ENCODE assay signal across 12 cellular contexts in the genomic region with DNA sequence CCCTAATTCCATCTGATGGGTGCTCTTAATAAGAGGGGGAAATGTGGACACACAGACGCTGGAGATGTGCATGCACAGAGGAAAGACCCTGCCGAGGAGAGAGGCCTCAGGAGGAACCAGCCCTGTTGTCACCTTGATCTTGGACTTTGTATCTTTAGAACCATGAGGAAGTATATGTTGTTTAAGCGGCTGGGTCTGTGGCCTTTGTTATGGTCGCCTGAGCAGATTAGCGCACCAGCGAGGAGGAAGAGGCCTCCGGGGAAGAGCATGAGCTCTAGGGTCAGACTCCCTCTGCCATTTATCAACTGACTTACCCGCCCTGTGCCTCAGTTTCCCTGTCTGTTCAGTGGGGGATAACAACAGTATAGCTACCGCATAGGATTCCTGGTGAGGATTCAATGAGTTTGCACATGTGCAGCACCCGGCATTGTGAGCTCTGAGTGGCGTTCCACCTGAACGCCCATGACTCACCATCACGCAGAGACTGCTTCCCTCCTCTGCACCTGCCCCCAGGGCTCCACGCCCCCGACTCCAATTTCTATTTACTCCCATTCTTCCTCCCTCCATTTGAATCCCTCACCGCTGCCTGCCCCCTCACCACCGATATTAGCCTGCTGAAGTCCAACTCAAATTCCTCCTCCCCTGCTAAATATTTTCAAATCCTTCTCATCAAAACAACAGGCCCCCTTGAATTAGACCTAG.
DNase-seq lines count a peak whose midpoint lies in the region; FAIRE-seq and TF ChIP-seq lines count a peak whose summit lies in the region.
"Had no signal": no experiment of that assay in that cellular context is flagged by ENCODE, and none has a peak within 500 bp of the region (broad histone marks: within the 10 kb centered on the region; RNA-seq: fewer than 3 reads in every experiment).

No MANE protein-coding gene starts in this region.

- H3K9ac ChIP-seq in Karpas-422 (ENCODE audit: low read length), result no peak overlapping the region; the same call in 1 of the 2 replicates

- H3K4me3 ChIP-seq in Karpas-422 (ENCODE audit: low read length) (no peak overlapping the region), small intestine (ENCODE audit: low read depth in 1 of 2, low read length in 2 of 2) (no peak overlapping the region), esophagus squamous epithelium (no peak overlapping the region)
- H3K4me3 ChIP-seq: sigmoid colon had no signal

- TF ChIP-seq POLR2A in GM12891 (IDR thresholded peaks at IDR 0.05; ENCODE audit: low read depth, low read length) (no peak), esophagus squamous epithelium (IDR thresholded peaks at IDR 0.05) (no peak)

- H3K4me3 Mint-ChIP-seq in endothelial cell (ENCODE audit: unreplicated experiment), result peak overlapping the region; percentile 19
- H3K4me3 Mint-ChIP-seq: activated CD8-positive, alpha-beta memory T cell treated with anti-CD3 and anti-CD28 coated beads, Interleukin-2, amount 10 ng/mL, durations not matched to agents 7 days and 5 days had no signal

- DNase-seq in Karpas-422 (no peak), NCI-H526 treated with DMSO at 0.1 percent for 48 hours (lab: John Stamatoyannopoulos, UW) (peak; percentile 27), endothelial cell (ENCODE audit: low spot score) (no peak), small intestine (peak; percentile 77), germinal center (ENCODE audit: low spot score) (no peak), GM12891 (ENCODE audit: insufficient read length, low spot score) (no peak), esophagus squamous epithelium (lab: John Stamatoyannopoulos, UW) (no peak)
- DNase-seq: activated CD8-positive, alpha-beta memory T cell treated with anti-CD3 and anti-CD28 coated beads, Interleukin-2, amount 10 ng/mL, durations not matched to agents 7 days and 5 days; effector CD4-positive, alpha-beta T cell; hippocampal formation; sigmoid colon had no signal

- no peaks in the 10 kb centered on the region for H3K9me3 Mint-ChIP-seq in endothelial cell (ENCODE audit: unreplicated experiment)

- no peak overlapping the region for H2AFZ ChIP-seq in Karpas-422 (ENCODE audit: low read length)

- H3K36me3 ChIP-seq in Karpas-422 (ENCODE audit: insufficient read depth, low read length) (no peaks in the 10 kb centered on the region), small intestine (ENCODE audit: control insufficient read depth in 2 of 2, insufficient read depth in 2 of 2, low read length in 2 of 2) (no peaks in the 10 kb centered on the region), esophagus squamous epithelium (no peaks in the 10 kb centered on the region)
- H3K36me3 ChIP-seq: sigmoid colon had no signal

- H3K27me3 Mint-ChIP-seq in endothelial cell (ENCODE audit: unreplicated experiment), result peaks cover 3% of the 10 kb centered on the region

- H4K20me1 ChIP-seq in Karpas-422 (ENCODE audit: insufficient read depth, low read depth, low read length), result no peaks in the 10 kb centered on the region

- no peak overlapping the region for H3K27ac ChIP-seq in Karpas-422 (ENCODE audit: low read length)
- no peak overlapping the region for H3K27ac ChIP-seq in small intestine (ENCODE audit: low read depth in 1 of 2, low read length in 1 of 2)
- no peak overlapping the region for H3K27ac ChIP-seq in esophagus squamous epithelium
- H3K27ac ChIP-seq: sigmoid colon had no signal

- H3K4me2 ChIP-seq in Karpas-422 (ENCODE audit: low read depth, low read length, poor library complexity, severe bottlenecking), result peak overlapping the region; percentile 6

- no peaks in the 10 kb centered on the region for H3K27me3 ChIP-seq in Karpas-422 (ENCODE audit: low read length)
- no peaks in the 10 kb centered on the region for H3K27me3 ChIP-seq in small intestine (ENCODE audit: control insufficient read depth in 2 of 2, insufficient read depth in 2 of 2, low read length in 2 of 2)
- H3K27me3 ChIP-seq in esophagus squamous epithelium, result peaks cover 0 to 4% (median 0%) of the 10 kb centered on the region in 4 donors
- H3K27me3 ChIP-seq: sigmoid colon had no signal

- FAIRE-seq in small intestine (lab: Jason Lieb, UNC), result no peak
- no peak for FAIRE-seq in GM12891 (lab: Jason Lieb, UNC)
- FAIRE-seq: urothelium cell line had no signal

- H3K4me1 ChIP-seq in Karpas-422 (ENCODE audit: low read length) (peaks cover 9% of the 10 kb centered on the region), small intestine (ENCODE audit: control insufficient read depth in 2 of 2, insufficient read depth in 1 of 2, low read depth in 1 of 2, low read length in 1 of 2) (peaks cover 0 to 3% of the 10 kb centered on the region in 2 donors), esophagus squamous epithelium (peaks cover 10 to 24% (median 12%) of the 10 kb centered on the region in 3 donors)

- H3K36me3 Mint-ChIP-seq in endothelial cell (ENCODE audit: low read depth, unreplicated experiment), result peaks cover 10% of the 10 kb centered on the region
- H3K36me3 Mint-ChIP-seq: activated CD8-positive, alpha-beta memory T cell treated with anti-CD3 and anti-CD28 coated beads, Interleukin-2, amount 10 ng/mL, durations not matched to agents 7 days and 5 days had no signal

- H3K9me3 ChIP-seq in Karpas-422 (ENCODE audit: low read length) (no peaks in the 10 kb centered on the region), small intestine (ENCODE audit: control insufficient read depth, low read depth) (no peaks in the 10 kb centered on the region), esophagus squamous epithelium (no peaks in the 10 kb centered on the region)
- H3K9me3 ChIP-seq: sigmoid colon had no signal

- H3K79me2 ChIP-seq in Karpas-422 (ENCODE audit: low read length), result no peaks in the 10 kb centered on the region

- H3K4me1 Mint-ChIP-seq in endothelial cell (ENCODE audit: unreplicated experiment), result peaks cover 10% of the 10 kb centered on the region
- H3K4me1 Mint-ChIP-seq: activated CD8-positive, alpha-beta memory T cell treated with anti-CD3 and anti-CD28 coated beads, Interleukin-2, amount 10 ng/mL, durations not matched to agents 7 days and 5 days had no signal

- 47 to 73% (median 64%) methylated on average over 17 of the region's 17 CpGs for WGBS in small intestine, 3 donors
- 45 to 56% methylated on average over 13 to 17 of the region's 17 CpGs for WGBS in esophagus squamous epithelium, 2 donors

- intact Hi-C loops in esophagus squamous epithelium (cut with DNase I), result no loop called here

- no peak overlapping the region for H3K27ac Mint-ChIP-seq in endothelial cell (ENCODE audit: unreplicated experiment)
- H3K27ac Mint-ChIP-seq: activated CD8-positive, alpha-beta memory T cell treated with anti-CD3 and anti-CD28 coated beads, Interleukin-2, amount 10 ng/mL, durations not matched to agents 7 days and 5 days had no signal

- no peaks in the 10 kb centered on the region for H3K9me2 ChIP-seq in Karpas-422 (replicated peaks; ENCODE audit: insufficient read depth, low read length)

- TF ChIP-seq CTCF in endothelial cell (IDR thresholded peaks at IDR 0.05; ENCODE audit: unreplicated experiment) (no peak), esophagus squamous epithelium (IDR thresholded peaks at IDR 0.05) (no peak)

TF ChIP-seq in GM12891, 5 proteins besides CTCF, POLR2A, EP300 and RAD21:
- TF ChIP-seq SPI1 (IDR thresholded peaks at IDR 0.05; ENCODE audit: low read depth, low read length), result no peak
- TF ChIP-seq POU2F2 (IDR thresholded peaks at IDR 0.05; ENCODE audit: low read depth, low read length), result no peak
- TF ChIP-seq PAX5 (IDR thresholded peaks at IDR 0.05; ENCODE audit: insufficient read depth, low read length, severe bottlenecking), result no peak
- TF ChIP-seq TAF1 (IDR thresholded peaks at IDR 0.05; ENCODE audit: low read depth, low read length), result no peak
- no peak for TF ChIP-seq POLR2AphosphoS5 (IDR thresholded peaks at IDR 0.05; ENCODE audit: low read depth, low read length)
TF ChIP-seq in GM12891: peak in this region for 0.

Comparison
In these comparisons a context has a peak if more than half of its experiments do, and no peak if none do; other contexts are left out.
1. DNase-seq: peak in NCI-H526 treated with DMSO at 0.1 percent for 48 hours (single experiment) and small intestine (single experiment); none in Karpas-422 (single experiment), endothelial cell (single experiment), germinal center (single experiment), GM12891 (single experiment) and esophagus squamous epithelium (single experiment).